8 cellular contexts compared by ENCODE assay signal in the genomic region with DNA sequence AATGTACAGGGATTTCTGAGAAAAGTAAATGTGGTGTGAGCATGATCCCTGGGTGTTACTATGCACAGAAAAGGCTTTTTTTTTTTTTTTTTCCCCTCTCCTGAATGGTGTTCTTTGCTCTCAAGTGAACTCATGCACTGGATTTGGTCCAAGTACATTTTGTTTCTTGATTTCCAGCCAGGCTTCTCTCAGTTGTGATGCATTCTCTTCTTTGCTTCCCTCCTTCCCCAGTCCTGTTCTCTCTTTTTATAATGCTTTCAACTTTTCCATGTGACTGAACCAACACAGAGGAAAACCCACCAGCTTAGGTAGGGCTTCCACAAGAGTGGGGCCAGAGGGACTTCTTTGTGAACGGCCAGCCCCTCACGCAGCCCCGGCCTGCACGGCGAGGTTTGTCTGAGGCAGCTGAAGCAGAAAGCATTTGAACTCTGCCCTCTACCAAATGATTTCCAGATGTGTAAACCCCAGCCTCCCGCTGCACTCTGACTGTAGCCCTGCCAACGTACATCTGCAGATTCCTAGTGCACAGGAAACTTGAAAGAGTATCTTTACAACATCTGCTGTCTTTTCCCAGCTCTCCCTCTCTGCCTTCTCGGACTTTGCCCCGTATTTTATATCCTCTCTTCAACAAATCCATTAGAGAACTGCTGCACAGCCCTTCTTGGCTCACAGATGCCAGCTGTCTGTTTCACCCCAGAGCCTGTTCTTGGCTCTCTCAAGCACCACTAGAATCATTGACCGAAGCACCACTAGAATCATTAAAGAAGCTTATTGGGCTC.
DNase-seq lines count a peak whose midpoint lies in the region; ATAC-seq and TF ChIP-seq lines count a peak whose summit lies in the region.

No MANE protein-coding gene starts in this region.

- H3K27me3 ChIP-seq in breast epithelium, result no peaks in the 10 kb centered on the region
- no peaks in the 10 kb centered on the region for H3K27me3 ChIP-seq in subcutaneous abdominal adipose tissue (ENCODE audit: control insufficient read depth in 5 of 5, insufficient read depth in 4 of 5, low read length in 5 of 5)

- H3K36me3 ChIP-seq in breast epithelium, result no peaks in the 10 kb centered on the region
- no peaks in the 10 kb centered on the region for H3K36me3 ChIP-seq in subcutaneous abdominal adipose tissue (ENCODE audit: control insufficient read depth in 5 of 5, insufficient read depth in 5 of 5, low read length in 5 of 5)

- H3K4me1 ChIP-seq in breast epithelium (peaks cover 11 to 33% of the 10 kb centered on the region in 2 donors), subcutaneous abdominal adipose tissue (ENCODE audit: control insufficient read depth in 5 of 5, insufficient read depth in 5 of 5, low read length in 5 of 5) (peaks cover 17 to 29% (median 25%) of the 10 kb centered on the region in 5 donors)

- DNase-seq in NCI-H1092 (lab: John Stamatoyannopoulos, UW) (peak; percentile 54), breast epithelium (ENCODE audit: low spot score in 2 of 2) (peak; percentile 55 to 87), kidney tubule cell (ENCODE audit: low spot score) (peak; percentile 55)

- H3K9me3 ChIP-seq in breast epithelium, result no peaks in the 10 kb centered on the region
- H3K9me3 ChIP-seq in subcutaneous abdominal adipose tissue (ENCODE audit: control insufficient read depth in 5 of 5, low read length in 5 of 5), result no peaks in the 10 kb centered on the region

- H3K4me3 ChIP-seq in breast epithelium, result peak overlapping the region in 1 of 3 donors; percentile 51
- peak overlapping the region; percentile 3 to 46 (median 23) for H3K4me3 ChIP-seq in subcutaneous abdominal adipose tissue (ENCODE audit: low read depth in 1 of 5, low read length in 5 of 5)

- H3K9ac ChIP-seq in subcutaneous abdominal adipose tissue (ENCODE audit: low read length in 5 of 5), result peak overlapping the region in 1 of 5 donors; percentile 54

- intact Hi-C loops in breast epithelium (cut with DNase I; ENCODE audit: low total_unique reads), result no loop called here

- H3K27ac ChIP-seq in breast epithelium (peak overlapping the region; percentile 92 to 96), subcutaneous abdominal adipose tissue (ENCODE audit: low read depth, low read length) (peak overlapping the region; percentile 82)

- no peak for TF ChIP-seq POLR2A in breast epithelium (IDR thresholded peaks at IDR 0.05)

- no peak for TF ChIP-seq CTCF in breast epithelium (IDR thresholded peaks at IDR 0.05)

- ATAC-seq in HG03139 (IDR thresholded peaks at IDR 0.05; ENCODE audit: unreplicated experiment) (no peak), GM18519 (IDR thresholded peaks at IDR 0.05; ENCODE audit: low FRiP score, unreplicated experiment) (no peak), GM21447 (IDR thresholded peaks at IDR 0.05; ENCODE audit: unreplicated experiment) (no peak), GM21360 (IDR thresholded peaks at IDR 0.05; ENCODE audit: unreplicated experiment) (no peak)
